In genomic region chr9:92292338-92293074, GRCh38 we compare ENCODE assay signal across 8 cellular contexts. TPM values are rescaled to one million over a fixed set of nuclear protein-coding genes. Genes with fewer than 3 reads are reported as not detected.
DNase-seq lines count a peak whose midpoint lies in the region; ATAC-seq, FAIRE-seq and TF ChIP-seq lines count a peak whose summit lies in the region.

No MANE protein-coding gene starts in this region.

- TF ChIP-seq CTCF in A549 (IDR thresholded peaks at IDR 0.05): no peak
- TF ChIP-seq CTCF in keratinocyte (optimal IDR thresholded peaks at IDR 0.05 in 1 of 3, IDR thresholded peaks at IDR 0.05 in 1 of 3, conservative IDR thresholded peaks at IDR 0.05 in 1 of 3; ENCODE audit: extremely low read depth in 1 of 3, insufficient read depth in 2 of 3, low read length in 3 of 3): no peak
- TF ChIP-seq CTCF in transverse colon (IDR thresholded peaks at IDR 0.05): no peak

- ATAC-seq in A549: no peak
- ATAC-seq in GM19351 (IDR thresholded peaks at IDR 0.05; ENCODE audit: unreplicated experiment): no peak
- no peak for ATAC-seq in GM19452 (IDR thresholded peaks at IDR 0.05; ENCODE audit: unreplicated experiment)

- POLR2A ChIA-PET in A549 (lab: Yijun Ruan, JAX): interaction anchor here (1.1 kb wide), 1 partner anchor 33 kb away, joined by 3 read pairs; the partner anchor contains the start of genes CENPP and NOL8

- H3K9ac ChIP-seq in keratinocyte (ENCODE audit: control insufficient read depth, extremely low read depth, insufficient read depth, low read length): peak overlapping the region; percentile 88

- H3K79me2 ChIP-seq in keratinocyte (ENCODE audit: control insufficient read depth, insufficient read depth, low read length): peaks cover 61% of the 10 kb centered on the region

- peaks cover 67% of the 10 kb centered on the region for H3K36me3 Mint-ChIP-seq in activated T-helper 2 cell treated with anti-CD3 and anti-CD28 coated beads, Interferon-gamma antibody, Interleukin-2, Interleukin-4, amounts not matched to agents 10 μg/mL and 5 μg/mL and 100 μg/mL, durations not matched to agents 14 hours and 24 hours and 36 hours (ENCODE audit: low read depth)

- CTCF ChIA-PET in A549 (lab: Yijun Ruan, JAX): interaction anchor here (0.7 to 1.1 kb wide), 3 partner anchors 13 to 81 kb away, joined by 3 read pairs; no protein-coding TSS in a partner anchor

- H3K36me3 ChIP-seq in H7 (replicated peaks; ENCODE audit: control insufficient read depth, insufficient read depth, low read length) (peaks cover 3% of the 10 kb centered on the region), keratinocyte (ENCODE audit: control insufficient read depth in 2 of 2, extremely low read depth in 1 of 2, insufficient read depth in 2 of 2, low read length in 2 of 2) (peaks cover 3 to 24% of the 10 kb centered on the region in 2 experiments), transverse colon (peaks cover 0 to 12% (median 2%) of the 10 kb centered on the region in 4 donors)

- H3K4me1 Mint-ChIP-seq in activated T-helper 2 cell treated with anti-CD3 and anti-CD28 coated beads, Interferon-gamma antibody, Interleukin-2, Interleukin-4, amounts not matched to agents 10 μg/mL and 5 μg/mL and 100 μg/mL, durations not matched to agents 14 hours and 24 hours and 36 hours (ENCODE audit: low read depth): peaks cover 56% of the 10 kb centered on the region

- in situ Hi-C loops in transverse colon (cut with MboI; ENCODE audit: low pct_ligation_motif_present in 1 of 4, low pct_unique_long_range_greater_than_20kb in 1 of 4, low sequenced_read_pairs in 3 of 4): no loop called here

- no peaks in the 10 kb centered on the region for H3K9me3 Mint-ChIP-seq in activated T-helper 2 cell treated with anti-CD3 and anti-CD28 coated beads, Interferon-gamma antibody, Interleukin-2, Interleukin-4, amounts not matched to agents 10 μg/mL and 5 μg/mL and 100 μg/mL, durations not matched to agents 14 hours and 24 hours and 36 hours

- dilution Hi-C loops in keratinocyte (cut with MboI; ENCODE audit: extremely low pct_ligation_motif_present, low sequenced_read_pairs): no loop called here

- H3K4me1 ChIP-seq in A549 (peaks cover 22% of the 10 kb centered on the region), keratinocyte (ENCODE audit: control insufficient read depth, extremely low read depth, insufficient read depth, low read length) (peaks cover 40% of the 10 kb centered on the region), transverse colon (peaks cover 7 to 31% (median 17%) of the 10 kb centered on the region in 4 donors)

- H3K27me3 Mint-ChIP-seq in activated T-helper 2 cell treated with anti-CD3 and anti-CD28 coated beads, Interferon-gamma antibody, Interleukin-2, Interleukin-4, amounts not matched to agents 10 μg/mL and 5 μg/mL and 100 μg/mL, durations not matched to agents 14 hours and 24 hours and 36 hours (ENCODE audit: low read depth): no peaks in the 10 kb centered on the region

- no peak for TF ChIP-seq EP300 in A549 (IDR thresholded peaks at IDR 0.05)
- no peak for TF ChIP-seq EP300 in transverse colon (IDR thresholded peaks at IDR 0.05; ENCODE audit: low read depth)

- TF ChIP-seq RAD21 in A549 (conservative IDR thresholded peaks at IDR 0.05 in 1 of 2, IDR thresholded peaks at IDR 0.05 in 1 of 2): no peak

- H3K27ac ChIP-seq in A549 (peak overlapping the region; percentile 96 to 97), keratinocyte (ENCODE audit: control insufficient read depth, insufficient read depth, low read length) (peak overlapping the region; percentile 93), transverse colon (peak overlapping the region; percentile 79 to 85 (median 82))

- no peak overlapping the region for H2AFZ ChIP-seq in keratinocyte (ENCODE audit: control insufficient read depth, low read length)

- no peaks in the 10 kb centered on the region for H3K9me1 ChIP-seq in keratinocyte (ENCODE audit: control insufficient read depth, extremely low read depth, insufficient read depth, low read length)

- TF ChIP-seq POLR2A in A549 (IDR thresholded peaks at IDR 0.05; ENCODE audit: low read length) (no peak), transverse colon (IDR thresholded peaks at IDR 0.05) (no peak)

- no peaks in the 10 kb centered on the region for H3K9me3 ChIP-seq in A549
- H3K9me3 ChIP-seq in keratinocyte (ENCODE audit: control insufficient read depth, low read depth, low read length): no peaks in the 10 kb centered on the region
- H3K9me3 ChIP-seq in transverse colon: no peaks in the 10 kb centered on the region

- H3K4me3 ChIP-seq in A549: peak overlapping the region; percentile 73
- H3K4me3 ChIP-seq in H7 (ENCODE audit: insufficient read depth, low read depth, low read length): peak overlapping the region; percentile 81
- peak overlapping the region; percentile 67 to 78 (median 75) for H3K4me3 ChIP-seq in keratinocyte (ENCODE audit: control insufficient read depth in 2 of 3, extremely low read depth in 1 of 3, insufficient read depth in 2 of 3, low read depth in 1 of 3, low read length in 3 of 3)
- H3K4me3 ChIP-seq in transverse colon: peak overlapping the region; percentile 58 to 86 (median 72)

- peak; percentile 7 to 22 for DNase-seq in A549 (ENCODE audit: low read depth in 1 of 2, low spot score in 1 of 2)
- no peak for DNase-seq in H7
- DNase-seq in activated T-helper 2 cell treated with anti-CD3 and anti-CD28 coated beads, Interferon-gamma antibody, Interleukin-2, Interleukin-4, amounts not matched to agents 10 μg/mL and 5 μg/mL and 100 μg/mL, durations not matched to agents 14 hours and 24 hours and 36 hours (ENCODE audit: low spot score): no peak
- DNase-seq in keratinocyte (ENCODE audit: low read depth, low spot score): no peak
- DNase-seq in transverse colon: no peak
- no peak for DNase-seq in NOMO-1 treated with dmso at 0.1 percent for 144 hours (lab: John Stamatoyannopoulos, UW; ENCODE audit: unreplicated experiment)

- intact Hi-C loops in activated T-helper 2 cell treated with anti-CD3 and anti-CD28 coated beads, Interferon-gamma antibody, Interleukin-2, Interleukin-4, amounts not matched to agents 10 μg/mL and 5 μg/mL and 100 μg/mL, durations not matched to agents 14 hours and 24 hours and 36 hours (cut with micrococcal nuclease): loop anchor here (1.0 to 10.0 kb wide), 3 partner anchors 33 to 177 kb away; partner anchors contain the start of genes CENPP, NOL8 and SPTLC1
- intact Hi-C loops in transverse colon (cut with DNase I; ENCODE audit: low total_unique reads): loop anchor here (10.0 kb wide), 1 partner anchor 158 kb away; no protein-coding TSS in a partner anchor

- 21% methylated on average over 8 of the region's 8 CpGs for WGBS in A549 (ENCODE audit: missing lambda C conversion rate)
- 8 to 48% methylated on average over 3 to 8 of the region's 8 CpGs for WGBS in transverse colon (ENCODE audit: low coverage in 1 of 2), 2 donors

- no peaks in the 10 kb centered on the region for H3K27me3 ChIP-seq in H7 (ENCODE audit: control insufficient read depth, insufficient read depth, low read length)
- H3K27me3 ChIP-seq in keratinocyte (ENCODE audit: control insufficient read depth, extremely low read depth, insufficient read depth, low read length): no peaks in the 10 kb centered on the region
- H3K27me3 ChIP-seq in transverse colon: no peaks in the 10 kb centered on the region

- no peak for FAIRE-seq in A549 (lab: Jason Lieb, UNC)
- FAIRE-seq in keratinocyte (lab: Jason Lieb, UNC): no peak

- peaks cover 21% of the 10 kb centered on the region for H4K20me1 ChIP-seq in keratinocyte (ENCODE audit: control insufficient read depth, extremely low read depth, insufficient read depth, low read length)

- H3K27ac Mint-ChIP-seq in activated T-helper 2 cell treated with anti-CD3 and anti-CD28 coated beads, Interferon-gamma antibody, Interleukin-2, Interleukin-4, amounts not matched to agents 10 μg/mL and 5 μg/mL and 100 μg/mL, durations not matched to agents 14 hours and 24 hours and 36 hours: peak overlapping the region; percentile 99

- H3K4me2 ChIP-seq in A549 (peak overlapping the region; percentile 92), keratinocyte (ENCODE audit: control insufficient read depth, extremely low read depth, insufficient read depth, low read depth, low read length) (peak overlapping the region; percentile 93)

- H3K4me3 Mint-ChIP-seq in activated T-helper 2 cell treated with anti-CD3 and anti-CD28 coated beads, Interferon-gamma antibody, Interleukin-2, Interleukin-4, amounts not matched to agents 10 μg/mL and 5 μg/mL and 100 μg/mL, durations not matched to agents 14 hours and 24 hours and 36 hours (ENCODE audit: low read depth): peak overlapping the region; percentile 97

RNA-seq across cellular contexts. Expression of gene IARS1, which starts 1.0 kb away (rescaled TPM):
- polyA plus RNA-seq in A549 (2011; rRNA removed) (244 and 328 TPM in 2 replicates), A549 (2017; fragmentation: RNase III; extraction: RNeasy Plus Mini Kit Qiagen cat#74134 plus additional on column Dnase treatment) (120 to 133 TPM (median 121 TPM) in 3 replicates), keratinocyte (60.1 to 88.4 TPM (median 82.4 TPM) in 3 replicates)
- 43.6 and 46.2 TPM in 2 replicates for polyA plus RNA-seq in A549 (2012; cell fraction: cytosol; rRNA removed)
- polyA plus RNA-seq in A549 (2012; cell fraction: nucleus; rRNA removed): 37.9 and 80.8 TPM in 2 replicates
- 283 and 306 TPM in 2 replicates for polyA minus RNA-seq in A549 (2011; rRNA and poly(A)+ RNA removed)
- total RNA-seq in H7 (2014; rRNA removed; shearing (Covaris generic)): 277 and 369 TPM in 2 replicates
- 177 and 186 TPM in 2 replicates for total RNA-seq in activated T-helper 2 cell treated with anti-CD3 and anti-CD28 coated beads, Interferon-gamma antibody, Interleukin-2, Interleukin-4, amounts not matched to agents 10 μg/mL and 5 μg/mL and 100 μg/mL, durations not matched to agents 14 hours and 24 hours and 36 hours
- 95.9 TPM for polyA plus RNA-seq in keratinocyte (2011; ENCODE audit: low read depth)
- polyA plus RNA-seq in keratinocyte (2011; cell fraction: cytosol; rRNA removed): 62.1 and 101 TPM in 2 replicates
- polyA plus RNA-seq in keratinocyte (2011; cell fraction: nucleus; rRNA removed): 162 and 172 TPM in 2 replicates
- polyA plus RNA-seq in keratinocyte (2012; ENCODE audit: low replicate concordance): 99.2 and 114 TPM in 2 replicates
- 94.9 to 250 TPM (median 106 TPM) in 3 replicates for polyA minus RNA-seq in keratinocyte
- polyA minus RNA-seq in keratinocyte (2011; cell fraction: cytosol; rRNA and poly(A)+ RNA removed): 83.6 TPM
- 108 and 238 TPM in 2 replicates for polyA minus RNA-seq in keratinocyte (2011; cell fraction: nucleus; rRNA and poly(A)+ RNA removed)
- 10 to 100 TPM; 25.4 to 70.7 (median 48.0) TPM for total RNA-seq in transverse colon

RNA-seq across cellular contexts. Expression of gene NOL8, which starts 32.6 kb away (rescaled TPM):
- polyA plus RNA-seq in A549 (2011; rRNA removed) (30.2 and 47.2 TPM in 2 replicates), A549 (2017; fragmentation: RNase III; extraction: RNeasy Plus Mini Kit Qiagen cat#74134 plus additional on column Dnase treatment) (24.4 to 28.5 TPM (median 26.7 TPM) in 3 replicates), keratinocyte (18.8 to 28.9 TPM (median 20.2 TPM) in 3 replicates)
- polyA plus RNA-seq in A549 (2012; cell fraction: cytosol; rRNA removed): 6.5 and 6.7 TPM in 2 replicates
- polyA plus RNA-seq in A549 (2012; cell fraction: nucleus; rRNA removed): 6.6 and 8.4 TPM in 2 replicates
- polyA minus RNA-seq in A549 (2011; rRNA and poly(A)+ RNA removed): 21.4 and 27.7 TPM in 2 replicates
- 7.9 and 11.9 TPM in 2 replicates for total RNA-seq in H7 (2014; rRNA removed; shearing (Covaris generic))
- total RNA-seq in activated T-helper 2 cell treated with anti-CD3 and anti-CD28 coated beads, Interferon-gamma antibody, Interleukin-2, Interleukin-4, amounts not matched to agents 10 μg/mL and 5 μg/mL and 100 μg/mL, durations not matched to agents 14 hours and 24 hours and 36 hours: 73.2 and 75.5 TPM in 2 replicates
- 53.0 TPM for polyA plus RNA-seq in keratinocyte (2011; ENCODE audit: low read depth)
- polyA plus RNA-seq in keratinocyte (2011; cell fraction: cytosol; rRNA removed): 10.6 and 14.5 TPM in 2 replicates
- polyA plus RNA-seq in keratinocyte (2011; cell fraction: nucleus; rRNA removed): 40.5 and 59.0 TPM in 2 replicates
- polyA plus RNA-seq in keratinocyte (2012; ENCODE audit: low replicate concordance): 21.2 and 25.5 TPM in 2 replicates
- 2.7 to 50.9 TPM (median 19.1 TPM) in 3 replicates for polyA minus RNA-seq in keratinocyte
- polyA minus RNA-seq in keratinocyte (2011; cell fraction: cytosol; rRNA and poly(A)+ RNA removed): 14.4 TPM
- polyA minus RNA-seq in keratinocyte (2011; cell fraction: nucleus; rRNA and poly(A)+ RNA removed): 25.6 and 50.8 TPM in 2 replicates
- total RNA-seq in transverse colon: 10 to 100 TPM; 17.6 to 86.2 (median 24.3) TPM

RNA-seq across cellular contexts. Expression of gene CENPP, which starts 33.2 kb away (rescaled TPM):
- polyA plus RNA-seq in A549 (2011; rRNA removed) (13.4 and 15.5 TPM in 2 replicates), A549 (2017; fragmentation: RNase III; extraction: RNeasy Plus Mini Kit Qiagen cat#74134 plus additional on column Dnase treatment) (5.5 to 7.2 TPM (median 7.2 TPM) in 3 replicates), keratinocyte (2.8 to 6.7 TPM (median 3.3 TPM) in 3 replicates)
- 2.8 and 3.4 TPM in 2 replicates for polyA plus RNA-seq in A549 (2012; cell fraction: cytosol; rRNA removed)
- 3.5 and 3.9 TPM in 2 replicates for polyA plus RNA-seq in A549 (2012; cell fraction: nucleus; rRNA removed)
- 2.9 and 3.8 TPM in 2 replicates for polyA minus RNA-seq in A549 (2011; rRNA and poly(A)+ RNA removed)
- 7.9 and 10.3 TPM in 2 replicates for total RNA-seq in H7 (2014; rRNA removed; shearing (Covaris generic))
- 19.2 and 21.0 TPM in 2 replicates for total RNA-seq in activated T-helper 2 cell treated with anti-CD3 and anti-CD28 coated beads, Interferon-gamma antibody, Interleukin-2, Interleukin-4, amounts not matched to agents 10 μg/mL and 5 μg/mL and 100 μg/mL, durations not matched to agents 14 hours and 24 hours and 36 hours
- 1.3 TPM for polyA plus RNA-seq in keratinocyte (2011; ENCODE audit: low read depth)
- 3.3 and 4.6 TPM in 2 replicates for polyA plus RNA-seq in keratinocyte (2011; cell fraction: cytosol; rRNA removed)
- 1.5 and 2.0 TPM in 2 replicates for polyA plus RNA-seq in keratinocyte (2011; cell fraction: nucleus; rRNA removed)
- 2.7 and 4.6 TPM in 2 replicates for polyA plus RNA-seq in keratinocyte (2012; ENCODE audit: low replicate concordance)
- 0.75 to 3.0 TPM (median 2.0 TPM) in 3 replicates for polyA minus RNA-seq in keratinocyte
- 2.5 TPM for polyA minus RNA-seq in keratinocyte (2011; cell fraction: cytosol; rRNA and poly(A)+ RNA removed)
- 1.2 and 7.8 TPM in 2 replicates for polyA minus RNA-seq in keratinocyte (2011; cell fraction: nucleus; rRNA and poly(A)+ RNA removed)
- total RNA-seq in transverse colon: 1 to 10 TPM in 3 of 4 donors, under 1 TPM in 1; 0.37 to 7.1 (median 3.2) TPM

Comparison
In these comparisons a context has a peak if more than half of its experiments do, and no peak if none do; other contexts are left out.
1. DNase-seq: peak in A549 (2 of 2); none in H7 (single experiment), activated T-helper 2 cell treated with anti-CD3 and anti-CD28 coated beads, Interferon-gamma antibody, Interleukin-2, Interleukin-4, amounts not matched to agents 10 μg/mL and 5 μg/mL and 100 μg/mL, durations not matched to agents 14 hours and 24 hours and 36 hours (single experiment), keratinocyte (single experiment), transverse colon (single experiment) and NOMO-1 treated with dmso at 0.1 percent for 144 hours (single experiment).
2. Peak in every context shown above with its lines, with median percentiles within 50 percentile points of each other: H3K27ac ChIP-seq and H3K4me3 ChIP-seq.